In the genomic region with DNA sequence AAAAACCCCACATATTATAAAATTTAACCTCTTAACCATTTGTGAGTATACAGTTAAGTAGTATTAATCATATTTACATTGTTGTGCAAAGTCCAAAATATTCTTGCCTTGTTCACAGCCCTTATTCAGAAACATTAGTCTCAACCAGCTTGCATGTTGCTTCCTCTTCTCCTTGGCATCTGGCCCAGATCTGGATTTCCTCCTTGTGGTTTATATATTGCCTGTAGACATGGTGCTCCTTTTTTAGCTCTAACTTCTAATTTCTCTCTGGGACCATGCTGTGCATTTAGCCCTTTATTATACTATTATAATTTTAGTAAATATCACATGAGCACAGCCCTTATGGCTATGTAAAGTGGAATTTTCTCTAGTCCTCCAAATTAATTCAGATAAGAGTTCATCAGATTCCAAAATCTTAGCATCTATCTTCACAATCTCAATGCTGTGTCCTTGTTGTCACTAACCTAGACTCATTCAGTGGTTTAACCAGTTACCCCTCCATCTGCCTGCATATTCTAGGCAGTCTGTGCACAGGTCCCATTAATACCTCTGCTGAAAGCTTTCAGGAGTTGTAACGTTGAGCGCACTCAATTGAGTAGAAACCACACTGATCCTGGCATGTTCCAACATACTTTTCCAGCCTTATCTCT, we compare ENCODE assay signal across 8 cellular contexts. TPM values are rescaled to one million over a fixed set of nuclear protein-coding genes. Genes with fewer than 3 reads are reported as not detected.
DNase-seq lines count a peak whose midpoint lies in the region; ATAC-seq and TF ChIP-seq lines count a peak whose summit lies in the region.

No MANE protein-coding gene starts in this region.

- ATAC-seq in HG03066 (IDR thresholded peaks at IDR 0.05; ENCODE audit: low read depth, unreplicated experiment) (peak; percentile 65), sciatic nerve (peak; percentile 67)
- ATAC-seq in activated CD4-positive, alpha-beta T cell treated with anti-CD3 and anti-CD28 coated beads for 36 hours: no peak

- H3K9me3 Mint-ChIP-seq in activated CD4-positive, alpha-beta T cell treated with anti-CD3 and anti-CD28 coated beads for 36 hours (ENCODE audit: low read depth): no peaks in the 10 kb centered on the region

- TF ChIP-seq CTCF in fibroblast of villous mesenchyme (IDR thresholded peaks at IDR 0.05; ENCODE audit: insufficient read depth, low read depth, low read length) (no peak), GM13977 (IDR thresholded peaks at IDR 0.05; ENCODE audit: extremely low read depth, insufficient read depth, missing control alignments) (no peak)

- no peaks in the 10 kb centered on the region for H3K36me3 Mint-ChIP-seq in activated CD4-positive, alpha-beta T cell treated with anti-CD3 and anti-CD28 coated beads for 36 hours (ENCODE audit: low read depth)

- CTCF ChIA-PET in activated CD4-positive, alpha-beta T cell treated with anti-CD3 and anti-CD28 coated beads for 36 hours (lab: Charles Lee): interaction anchor here (0.7 kb wide), 1 partner anchor 10 kb away, joined by 3 read pairs; no protein-coding TSS in a partner anchor

- intact Hi-C loops in sciatic nerve (cut with DNase I): no loop called here
- intact Hi-C loops in activated CD4-positive, alpha-beta T cell treated with anti-CD3 and anti-CD28 coated beads for 36 hours (cut with DNase I, micrococcal nuclease): no loop called here

- H3K4me3 ChIP-seq in SK-N-MC (0 out of 2 replicates have a peak overlapping the region, but pooled peaks have one; percentile 17), fibroblast of villous mesenchyme (ENCODE audit: low read depth, low read length) (no peak overlapping the region)

- H3K36me3 ChIP-seq in SK-N-MC (ENCODE audit: insufficient read depth, low read length): no peaks in the 10 kb centered on the region

- no peak overlapping the region for H3K27ac ChIP-seq in SK-N-MC

- no peak overlapping the region for H3K9ac ChIP-seq in SK-N-MC (ENCODE audit: insufficient read length)

- DNase-seq in NCI-H510A treated with DMSO at 0.1 percent for 48 hours (lab: John Stamatoyannopoulos, UW) (peak; percentile 4), NCI-H510A (lab: John Stamatoyannopoulos, UW) (no peak), SK-N-MC (ENCODE audit: low read depth, low spot score) (peak; percentile 100), fibroblast of villous mesenchyme (ENCODE audit: low read depth) (peak; percentile 94), sciatic nerve (ENCODE audit: low spot score) (peak; percentile 80), GM13977 (ENCODE audit: low spot score) (no peak)
- no peak for DNase-seq in activated CD4-positive, alpha-beta T cell treated with anti-CD3 and anti-CD28 coated beads for 36 hours

- POLR2A ChIA-PET in activated CD4-positive, alpha-beta T cell treated with anti-CD3 and anti-CD28 coated beads for 36 hours (lab: Charles Lee): no interaction called here

- H3K27me3 Mint-ChIP-seq in activated CD4-positive, alpha-beta T cell treated with anti-CD3 and anti-CD28 coated beads for 36 hours: peaks cover 4% of the 10 kb centered on the region

- H3K27ac Mint-ChIP-seq in activated CD4-positive, alpha-beta T cell treated with anti-CD3 and anti-CD28 coated beads for 36 hours: no peak overlapping the region

- H3K4me1 Mint-ChIP-seq in activated CD4-positive, alpha-beta T cell treated with anti-CD3 and anti-CD28 coated beads for 36 hours: peaks cover 28% of the 10 kb centered on the region

- no peak overlapping the region for H3K4me3 Mint-ChIP-seq in activated CD4-positive, alpha-beta T cell treated with anti-CD3 and anti-CD28 coated beads for 36 hours

- no peaks in the 10 kb centered on the region for H3K9me3 ChIP-seq in SK-N-MC (ENCODE audit: low read depth, low read length)

- in situ Hi-C loops in GM13977 (cut with MboI; ENCODE audit: low pct_unique_long_range_greater_than_20kb, low sequenced_read_pairs, unreplicated experiment): loop anchor here (10.0 kb wide), 1 partner anchor 88 kb away; no protein-coding TSS in a partner anchor

RNA-seq across cellular contexts. Expression of a gene that starts 7.9 kb away (rescaled TPM):
- total RNA-seq in fibroblast of villous mesenchyme (95.9 and 106 TPM in 2 replicates), sciatic nerve (41.9 TPM)
- not detected for total RNA-seq in activated CD4-positive, alpha-beta T cell treated with anti-CD3 and anti-CD28 coated beads for 36 hours

RNA-seq across cellular contexts. Expression of a gene that starts 45.9 kb away (rescaled TPM):
- 11.9 and 21.2 TPM in 2 replicates for total RNA-seq in fibroblast of villous mesenchyme
- total RNA-seq in sciatic nerve: 15.1 TPM
- total RNA-seq in activated CD4-positive, alpha-beta T cell treated with anti-CD3 and anti-CD28 coated beads for 36 hours: 10 to 100 TPM; 23.4 to 26.5 TPM

Comparison
In these comparisons a context has a peak if more than half of its experiments do, and no peak if none do; other contexts are left out.
1. DNase-seq: peak in NCI-H510A treated with DMSO at 0.1 percent for 48 hours (single experiment), SK-N-MC (single experiment), fibroblast of villous mesenchyme (single experiment) and sciatic nerve (single experiment); none in NCI-H510A (single experiment), GM13977 (single experiment) and activated CD4-positive, alpha-beta T cell treated with anti-CD3 and anti-CD28 coated beads for 36 hours (single experiment).
2. RNA of a gene that starts 7.9 kb away (total RNA-seq): 95.9 to 106 TPM in fibroblast of villous mesenchyme and 41.9 TPM in sciatic nerve (single experiment); not detected in activated CD4-positive, alpha-beta T cell treated with anti-CD3 and anti-CD28 coated beads for 36 hours; every median in the first group is over 10 times any median in the second.